ENCODE assay signal across 1 cellular context in the genomic region with DNA sequence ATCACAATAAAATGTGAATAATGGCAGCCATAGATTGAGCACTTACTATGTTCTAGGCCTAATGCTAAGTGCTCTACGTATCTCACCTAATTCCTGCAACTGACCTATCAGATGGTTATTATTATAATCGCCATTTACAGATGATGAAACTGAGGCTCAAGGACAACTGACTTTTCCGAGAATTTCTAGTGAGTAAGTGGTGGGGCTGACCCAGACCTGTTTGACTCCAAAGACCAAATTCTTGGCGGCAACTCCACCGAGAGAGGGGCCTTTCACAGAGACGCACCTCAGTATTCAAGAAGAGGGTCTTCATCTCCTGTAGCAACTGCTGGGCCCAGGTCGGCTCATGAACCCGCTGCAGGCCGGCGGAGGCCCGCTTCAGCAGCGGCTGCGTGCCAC.
TF ChIP-seq lines count a peak whose summit lies in the region.

No MANE protein-coding gene starts in this region.

TF ChIP-seq in GM23338, 12 proteins besides CTCF, POLR2A, EP300 and RAD21 (continued from another document):
- TF ChIP-seq, protein P1, sequence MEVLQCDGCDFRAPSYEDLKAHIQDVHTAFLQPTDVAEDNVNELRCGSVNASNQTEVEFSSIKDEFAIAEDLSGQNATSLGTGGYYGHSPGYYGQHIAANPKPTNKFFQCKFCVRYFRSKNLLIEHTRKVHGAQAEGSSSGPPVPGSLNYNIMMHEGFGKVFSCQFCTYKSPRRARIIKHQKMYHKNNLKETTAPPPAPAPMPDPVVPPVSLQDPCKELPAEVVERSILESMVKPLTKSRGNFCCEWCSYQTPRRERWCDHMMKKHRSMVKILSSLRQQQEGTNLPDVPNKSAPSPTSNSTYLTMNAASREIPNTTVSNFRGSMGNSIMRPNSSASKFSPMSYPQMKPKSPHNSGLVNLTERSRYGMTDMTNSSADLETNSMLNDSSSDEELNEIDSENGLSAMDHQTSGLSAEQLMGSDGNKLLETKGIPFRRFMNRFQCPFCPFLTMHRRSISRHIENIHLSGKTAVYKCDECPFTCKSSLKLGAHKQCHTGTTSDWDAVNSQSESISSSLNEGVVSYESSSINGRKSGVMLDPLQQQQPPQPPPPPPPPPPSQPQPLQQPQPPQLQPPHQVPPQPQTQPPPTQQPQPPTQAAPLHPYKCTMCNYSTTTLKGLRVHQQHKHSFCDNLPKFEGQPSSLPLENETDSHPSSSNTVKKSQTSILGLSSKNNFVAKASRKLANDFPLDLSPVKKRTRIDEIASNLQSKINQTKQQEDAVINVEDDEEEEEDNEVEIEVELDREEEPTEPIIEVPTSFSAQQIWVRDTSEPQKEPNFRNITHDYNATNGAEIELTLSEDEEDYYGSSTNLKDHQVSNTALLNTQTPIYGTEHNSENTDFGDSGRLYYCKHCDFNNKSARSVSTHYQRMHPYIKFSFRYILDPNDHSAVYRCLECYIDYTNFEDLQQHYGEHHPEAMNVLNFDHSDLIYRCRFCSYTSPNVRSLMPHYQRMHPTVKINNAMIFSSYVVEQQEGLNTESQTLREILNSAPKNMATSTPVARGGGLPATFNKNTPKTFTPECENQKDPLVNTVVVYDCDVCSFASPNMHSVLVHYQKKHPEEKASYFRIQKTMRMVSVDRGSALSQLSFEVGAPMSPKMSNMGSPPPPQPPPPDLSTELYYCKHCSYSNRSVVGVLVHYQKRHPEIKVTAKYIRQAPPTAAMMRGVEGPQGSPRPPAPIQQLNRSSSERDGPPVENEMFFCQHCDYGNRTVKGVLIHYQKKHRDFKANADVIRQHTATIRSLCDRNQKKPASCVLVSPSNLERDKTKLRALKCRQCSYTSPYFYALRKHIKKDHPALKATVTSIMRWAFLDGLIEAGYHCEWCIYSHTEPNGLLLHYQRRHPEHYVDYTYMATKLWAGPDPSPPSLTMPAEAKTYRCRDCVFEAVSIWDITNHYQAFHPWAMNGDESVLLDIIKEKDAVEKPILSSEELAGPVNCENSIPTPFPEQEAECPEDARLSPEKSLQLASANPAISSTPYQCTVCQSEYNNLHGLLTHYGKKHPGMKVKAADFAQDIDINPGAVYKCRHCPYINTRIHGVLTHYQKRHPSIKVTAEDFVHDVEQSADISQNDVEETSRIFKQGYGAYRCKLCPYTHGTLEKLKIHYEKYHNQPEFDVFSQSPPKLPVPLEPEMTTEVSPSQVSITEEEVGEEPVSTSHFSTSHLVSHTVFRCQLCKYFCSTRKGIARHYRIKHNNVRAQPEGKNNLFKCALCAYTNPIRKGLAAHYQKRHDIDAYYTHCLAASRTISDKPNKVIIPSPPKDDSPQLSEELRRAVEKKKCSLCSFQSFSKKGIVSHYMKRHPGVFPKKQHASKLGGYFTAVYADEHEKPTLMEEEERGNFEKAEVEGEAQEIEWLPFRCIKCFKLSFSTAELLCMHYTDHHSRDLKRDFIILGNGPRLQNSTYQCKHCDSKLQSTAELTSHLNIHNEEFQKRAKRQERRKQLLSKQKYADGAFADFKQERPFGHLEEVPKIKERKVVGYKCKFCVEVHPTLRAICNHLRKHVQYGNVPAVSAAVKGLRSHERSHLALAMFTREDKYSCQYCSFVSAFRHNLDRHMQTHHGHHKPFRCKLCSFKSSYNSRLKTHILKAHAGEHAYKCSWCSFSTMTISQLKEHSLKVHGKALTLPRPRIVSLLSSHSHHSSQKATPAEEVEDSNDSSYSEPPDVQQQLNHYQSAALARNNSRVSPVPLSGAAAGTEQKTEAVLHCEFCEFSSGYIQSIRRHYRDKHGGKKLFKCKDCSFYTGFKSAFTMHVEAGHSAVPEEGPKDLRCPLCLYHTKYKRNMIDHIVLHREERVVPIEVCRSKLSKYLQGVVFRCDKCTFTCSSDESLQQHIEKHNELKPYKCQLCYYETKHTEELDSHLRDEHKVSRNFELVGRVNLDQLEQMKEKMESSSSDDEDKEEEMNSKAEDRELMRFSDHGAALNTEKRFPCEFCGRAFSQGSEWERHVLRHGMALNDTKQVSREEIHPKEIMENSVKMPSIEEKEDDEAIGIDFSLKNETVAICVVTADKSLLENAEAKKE (CRISPR knock-in tag; IDR thresholded peaks at IDR 0.05) = no peak
- no peak for TF ChIP-seq ETS1 (IDR thresholded peaks at IDR 0.05)
- TF ChIP-seq CREB1 (CRISPR knock-in tag; IDR thresholded peaks at IDR 0.05; ENCODE audit: low read depth) = no peak
- TF ChIP-seq, protein P2, sequence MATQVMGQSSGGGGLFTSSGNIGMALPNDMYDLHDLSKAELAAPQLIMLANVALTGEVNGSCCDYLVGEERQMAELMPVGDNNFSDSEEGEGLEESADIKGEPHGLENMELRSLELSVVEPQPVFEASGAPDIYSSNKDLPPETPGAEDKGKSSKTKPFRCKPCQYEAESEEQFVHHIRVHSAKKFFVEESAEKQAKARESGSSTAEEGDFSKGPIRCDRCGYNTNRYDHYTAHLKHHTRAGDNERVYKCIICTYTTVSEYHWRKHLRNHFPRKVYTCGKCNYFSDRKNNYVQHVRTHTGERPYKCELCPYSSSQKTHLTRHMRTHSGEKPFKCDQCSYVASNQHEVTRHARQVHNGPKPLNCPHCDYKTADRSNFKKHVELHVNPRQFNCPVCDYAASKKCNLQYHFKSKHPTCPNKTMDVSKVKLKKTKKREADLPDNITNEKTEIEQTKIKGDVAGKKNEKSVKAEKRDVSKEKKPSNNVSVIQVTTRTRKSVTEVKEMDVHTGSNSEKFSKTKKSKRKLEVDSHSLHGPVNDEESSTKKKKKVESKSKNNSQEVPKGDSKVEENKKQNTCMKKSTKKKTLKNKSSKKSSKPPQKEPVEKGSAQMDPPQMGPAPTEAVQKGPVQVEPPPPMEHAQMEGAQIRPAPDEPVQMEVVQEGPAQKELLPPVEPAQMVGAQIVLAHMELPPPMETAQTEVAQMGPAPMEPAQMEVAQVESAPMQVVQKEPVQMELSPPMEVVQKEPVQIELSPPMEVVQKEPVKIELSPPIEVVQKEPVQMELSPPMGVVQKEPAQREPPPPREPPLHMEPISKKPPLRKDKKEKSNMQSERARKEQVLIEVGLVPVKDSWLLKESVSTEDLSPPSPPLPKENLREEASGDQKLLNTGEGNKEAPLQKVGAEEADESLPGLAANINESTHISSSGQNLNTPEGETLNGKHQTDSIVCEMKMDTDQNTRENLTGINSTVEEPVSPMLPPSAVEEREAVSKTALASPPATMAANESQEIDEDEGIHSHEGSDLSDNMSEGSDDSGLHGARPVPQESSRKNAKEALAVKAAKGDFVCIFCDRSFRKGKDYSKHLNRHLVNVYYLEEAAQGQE (IDR thresholded peaks at IDR 0.05; ENCODE audit: unreplicated experiment) = no peak
- TF ChIP-seq ZNF114 (CRISPR knock-in tag; IDR thresholded peaks at IDR 0.05) = no peak
- TF ChIP-seq EZH2phosphoT487 (IDR thresholded peaks at IDR 0.05; ENCODE audit: unreplicated experiment) = no peak
- no peak for TF ChIP-seq ZNF331 (CRISPR knock-in tag; IDR thresholded peaks at IDR 0.05; ENCODE audit: low read depth)
